1 cellular context compared by ENCODE assay signal in the genomic region with DNA sequence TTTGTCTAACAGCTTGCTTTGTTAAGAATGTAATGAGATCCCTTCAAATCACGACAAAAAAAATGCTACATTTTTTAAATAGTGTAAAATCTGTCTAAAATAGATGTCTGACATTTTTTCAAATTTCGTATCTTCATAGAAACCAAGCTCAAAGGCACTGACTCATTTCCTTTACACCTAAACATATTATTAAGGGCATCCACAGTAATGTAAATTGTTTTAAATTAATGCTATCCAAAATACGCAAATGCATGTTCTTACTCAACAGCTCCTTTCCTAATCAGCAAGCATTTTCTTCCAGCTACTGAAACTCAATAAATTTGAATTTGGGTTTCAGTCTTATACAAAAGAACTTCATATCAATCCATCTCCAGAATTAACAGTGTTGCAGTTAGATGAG.
TF ChIP-seq lines count a peak whose summit lies in the region.

No MANE protein-coding gene starts in this region.

TF ChIP-seq in GM23338, 12 proteins besides CTCF, POLR2A, EP300 and RAD21 (continued from another document):
- TF ChIP-seq JUNB (IDR thresholded peaks at IDR 0.05; ENCODE audit: unreplicated experiment) (no peak), NANOG (IDR thresholded peaks at IDR 0.05; ENCODE audit: borderline replicate concordance) (no peak)
